In the genomic region with DNA sequence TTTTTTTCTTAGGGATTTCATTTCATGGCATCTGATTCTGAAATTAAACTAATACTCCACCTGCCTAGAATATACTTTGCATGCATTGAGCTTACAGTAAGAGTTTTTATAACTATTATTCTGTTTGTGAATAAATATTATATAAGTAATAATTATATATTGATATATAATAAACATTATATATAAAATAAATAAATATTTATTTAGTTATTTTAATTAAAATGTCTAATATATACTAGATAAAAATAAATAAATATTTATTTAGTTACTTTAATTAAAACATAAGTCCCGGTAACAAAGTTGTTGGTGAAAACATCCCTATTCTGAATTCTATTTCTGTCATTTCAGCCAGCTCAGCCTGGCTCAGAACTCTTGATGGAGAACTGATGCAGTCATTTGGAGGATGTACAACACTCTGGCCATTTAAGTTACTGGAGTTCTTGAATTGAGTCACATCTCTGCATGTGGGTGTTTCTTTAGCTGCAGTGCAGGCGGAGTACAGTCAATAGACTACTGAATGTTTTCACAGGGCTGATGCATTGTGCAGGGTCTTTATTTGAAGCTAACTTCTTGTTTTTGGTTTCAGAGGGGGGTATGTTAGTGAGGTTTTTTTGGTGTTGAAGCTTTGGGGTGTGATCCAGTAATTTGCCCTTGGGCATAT, we compare ENCODE assay signal across 14 cellular contexts.
DNase-seq lines count a peak whose midpoint lies in the region; ATAC-seq and TF ChIP-seq lines count a peak whose summit lies in the region.
"Had no signal": no experiment of that assay in that cellular context is flagged by ENCODE, and none has a peak within 500 bp of the region (broad histone marks: within the 10 kb centered on the region; RNA-seq: fewer than 3 reads in every experiment).

No MANE protein-coding gene starts in this region.

- ATAC-seq in GM21360 (IDR thresholded peaks at IDR 0.05; ENCODE audit: unreplicated experiment) (peak; percentile 99), HG03045 (IDR thresholded peaks at IDR 0.05; ENCODE audit: unreplicated experiment) (peak; percentile 99)

- no peaks in the 10 kb centered on the region for H4K20me1 ChIP-seq in OCI-LY3 (ENCODE audit: insufficient read depth, low read length)

- peak overlapping the region; percentile 28 for H3K4me3 ChIP-seq in OCI-LY3 (ENCODE audit: low read length)
- H3K4me3 ChIP-seq: right atrium auricular region had no signal

- in situ Hi-C loops in GM13976 (cut with MboI; ENCODE audit: low sequenced_read_pairs, unreplicated experiment): no loop called here

- peaks cover 23% of the 10 kb centered on the region for H3K4me1 ChIP-seq in OCI-LY3 (ENCODE audit: low read length)
- H3K4me1 ChIP-seq: right atrium auricular region had no signal

- H3K9ac ChIP-seq in OCI-LY3 (ENCODE audit: low read length): 0 out of 2 replicates have a peak overlapping the region, but pooled peaks have one; percentile 2

- peak overlapping the region; percentile 38 for H3K27ac ChIP-seq in OCI-LY3 (ENCODE audit: low read length)
- H3K27ac ChIP-seq: right atrium auricular region had no signal

- H2AFZ ChIP-seq in OCI-LY3 (ENCODE audit: low read depth, low read length): peak overlapping the region; percentile 79; the same call in 1 of the 2 replicates

- peaks cover 9% of the 10 kb centered on the region for H3K36me3 ChIP-seq in OCI-LY3 (replicated peaks; ENCODE audit: low read depth, low read length)
- H3K36me3 ChIP-seq: right atrium auricular region had no signal

- DNase-seq in GM13976 (ENCODE audit: low spot score) (peak; percentile 43), AG08396 (ENCODE audit: low spot score) (no peak), GM19238 (ENCODE audit: insufficient read length, low spot score) (no peak), NCI-H187 treated with DMSO at 0.1 percent for 48 hours (lab: John Stamatoyannopoulos, UW) (no peak)
- DNase-seq in activated naive CD4-positive, alpha-beta T cell treated with Interleukin-2 at 50 U/mL for 16 hours: no peak
- DNase-seq: activated CD4-positive, alpha-beta T cell treated with anti-CD3 and anti-CD28 coated beads, Interleukin-2, amount 10 ng/mL, durations not matched to agents 24 days and 14 days; activated naive CD8-positive, alpha-beta T cell treated with anti-CD3 and anti-CD28 coated beads for 36 hours; effector CD4-positive, alpha-beta T cell; NCI-H1930; SHP77 had no signal

- no peaks in the 10 kb centered on the region for H3K79me2 ChIP-seq in OCI-LY3 (ENCODE audit: low read length)

- H3K27me3 ChIP-seq in OCI-LY3 (ENCODE audit: low read depth, low read length): no peaks in the 10 kb centered on the region
- H3K27me3 ChIP-seq: right atrium auricular region had no signal

- peaks cover 10% of the 10 kb centered on the region; the same call in 1 of the 2 replicates for H3K9me3 ChIP-seq in OCI-LY3 (ENCODE audit: insufficient read depth, low read length)
- H3K9me3 ChIP-seq: right atrium auricular region had no signal

- TF ChIP-seq CTCF in GM13976 (IDR thresholded peaks at IDR 0.05; ENCODE audit: borderline replicate concordance, control extremely low read depth, extremely low read depth, insufficient read depth, missing control alignments): no peak
- no peak for TF ChIP-seq CTCF in OCI-LY3 (IDR thresholded peaks at IDR 0.05; ENCODE audit: low read depth, low read length)

- peak overlapping the region; percentile 39 for H3K4me2 ChIP-seq in OCI-LY3 (ENCODE audit: low read length)
